Comparison of ENCODE assay signal across 8 cellular contexts in the genomic region with DNA sequence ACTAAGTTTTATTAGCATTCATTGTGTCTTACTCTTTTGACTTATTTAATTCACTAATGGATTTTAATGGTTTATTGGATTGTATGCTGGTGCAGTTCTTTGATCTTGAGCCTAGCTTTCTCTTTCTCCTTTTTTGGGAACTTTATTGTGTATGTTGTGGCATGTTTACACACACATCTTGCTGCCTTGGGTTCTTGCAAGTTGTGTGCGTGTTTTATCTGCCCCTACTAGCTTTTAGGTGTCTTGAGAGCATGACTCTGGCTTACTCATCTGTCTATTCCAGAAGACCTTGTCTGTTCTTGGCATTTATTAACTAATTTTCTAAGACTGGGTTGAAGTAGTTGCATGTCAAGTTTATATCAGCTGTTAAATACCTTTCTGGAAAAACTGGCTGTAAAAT. TPM values are rescaled to one million over a fixed set of nuclear protein-coding genes. Genes with fewer than 3 reads are reported as not detected.
A peak's percentile ranks its signal among the peaks of the same experiment; 100 is the strongest.
DNase-seq lines count a peak whose midpoint lies in the region; ATAC-seq, FAIRE-seq and TF ChIP-seq lines count a peak whose summit lies in the region.

No MANE protein-coding gene starts in this region.

- CTCF ChIA-PET in IMR-90 (lab: Yijun Ruan, JAX) = interaction anchor here (0.6 to 0.7 kb wide), 2 partner anchors 239 to 595 kb away, joined by 3 to 4 read pairs; no protein-coding TSS in a partner anchor

- in situ Hi-C loops in ACHN (cut with HindIII; ENCODE audit: low pct_ligation_motif_present, low pct_unique_long_range_greater_than_20kb, low sequenced_read_pairs) = no loop called here
- in situ Hi-C loops in IMR-90 (cut with MboI; ENCODE audit: low sequenced_read_pairs) = no loop called here

- peak overlapping the region; percentile 38; the same call in 1 of the 2 replicates for H3K27ac ChIP-seq in IMR-90 (ENCODE audit: insufficient read depth, low read length)

- WGBS in IMR-90 (ENCODE audit: extremely low coverage in 2 of 2, insufficient read length in 1 of 2), 2 experiments = no CpG with 5 or more reads among the region's 1 CpG

- peak overlapping the region; percentile 29; the same call in 1 of the 2 replicates for H3K56ac ChIP-seq in IMR-90 (ENCODE audit: extremely low read depth, insufficient read depth, low read length)

- intact Hi-C loops in IMR-90 (cut with micrococcal nuclease) = no loop called here

- H3K36me3 ChIP-seq in IMR-90 (ENCODE audit: control insufficient read depth, insufficient read depth, low read length) (peaks cover 9% of the 10 kb centered on the region), bronchial epithelial cell (ENCODE audit: control insufficient read depth, insufficient read depth, low read length) (peaks cover 7% of the 10 kb centered on the region), mucosa of stomach (ENCODE audit: control insufficient read depth, insufficient read depth, low read length) (no peaks in the 10 kb centered on the region)

- no peak overlapping the region for H2BK20ac ChIP-seq in IMR-90 (ENCODE audit: low read depth, low read length)

- FAIRE-seq in bronchial epithelial cell (lab: Jason Lieb, UNC) (no peak), GM19239 (lab: Jason Lieb, UNC) (no peak)

- BruUV-seq in IMR-90 (replicated peaks; lab: Mats Ljungman, UMichigan) = no TSS peak

- no peaks in the 10 kb centered on the region for H3K9me3 ChIP-seq in IMR-90 (ENCODE audit: control insufficient read depth, insufficient read depth, low read length)
- H3K9me3 ChIP-seq in mucosa of stomach (ENCODE audit: control insufficient read depth, low read length) = no peaks in the 10 kb centered on the region

- H4K8ac ChIP-seq in IMR-90 (ENCODE audit: low read depth in 2 of 2, low read length in 2 of 2) = no peak overlapping the region

- H3K27me3 ChIP-seq in IMR-90 (ENCODE audit: control insufficient read depth, insufficient read depth, low read length) (no peaks in the 10 kb centered on the region), bronchial epithelial cell (ENCODE audit: control insufficient read depth, insufficient read depth, low read length) (no peaks in the 10 kb centered on the region), mucosa of stomach (ENCODE audit: control insufficient read depth, insufficient read depth, low read length) (no peaks in the 10 kb centered on the region)

- H3K9me1 ChIP-seq in IMR-90 (ENCODE audit: insufficient read depth, low read length) = peaks cover 3% of the 10 kb centered on the region; the same call in 1 of the 2 replicates

- peak overlapping the region; percentile 70; the same call in 1 of the 2 replicates for H3K18ac ChIP-seq in IMR-90 (ENCODE audit: low read depth, low read length)

- peak overlapping the region; percentile 91 for H3K4me2 ChIP-seq in IMR-90 (ENCODE audit: low read depth, low read length)

- no peak overlapping the region for H2BK15ac ChIP-seq in IMR-90 (ENCODE audit: low read depth, low read length)

- H3K9ac ChIP-seq in IMR-90 (ENCODE audit: low read depth, low read length) (peak overlapping the region; percentile 99; the same call in 1 of the 2 replicates), mucosa of stomach (ENCODE audit: low read length) (peak overlapping the region; percentile 95)

- no peak for TF ChIP-seq CTCF in IMR-90 (conservative IDR thresholded peaks at IDR 0.05; ENCODE audit: low read depth, low read length)
- no peak for TF ChIP-seq CTCF in bronchial epithelial cell (IDR thresholded peaks at IDR 0.05; ENCODE audit: insufficient read depth, low read length, severe bottlenecking)

- no peak overlapping the region for H2AK5ac ChIP-seq in IMR-90 (ENCODE audit: low read depth, low read length)

- H4K91ac ChIP-seq in IMR-90 (ENCODE audit: insufficient read depth, low read depth, low read length) = no peak overlapping the region

- no peak overlapping the region for H2AK9ac ChIP-seq in IMR-90 (replicated peaks; ENCODE audit: low read depth, low read length, poor library complexity)

- H3K23ac ChIP-seq in IMR-90 (ENCODE audit: low read depth, low read length) = peak overlapping the region; percentile 32; the same call in 1 of the 2 replicates

- ATAC-seq in IMR-90 (ENCODE audit: low read depth) (no peak), HG03457 (IDR thresholded peaks at IDR 0.05; ENCODE audit: unreplicated experiment) (no peak)

- H2BK5ac ChIP-seq in IMR-90 (ENCODE audit: low read depth, low read length, poor library complexity, severe bottlenecking) = peak overlapping the region; percentile 95

- no peak overlapping the region for H3K4ac ChIP-seq in IMR-90 (ENCODE audit: low read depth, low read length)

- dilution Hi-C loops in IMR-90 (cut with HindIII; ENCODE audit: low sequenced_read_pairs, unreplicated experiment) = no loop called here

- TF ChIP-seq POLR2A in IMR-90 (IDR thresholded peaks at IDR 0.05; ENCODE audit: low read depth, low read length) = no peak; the same call in 1 of the 2 replicates

- H4K5ac ChIP-seq in IMR-90 (ENCODE audit: low read depth, low read length) = peak overlapping the region; percentile 47; the same call in 1 of the 2 replicates

- POLR2A ChIA-PET in IMR-90 (lab: Charles Lee; ENCODE audit: unreplicated experiment) = interaction anchor here (0.6 to 0.7 kb wide), 2 partner anchors 918 to 1037 kb away, joined by 3 to 9 read pairs; a partner anchor contains a TSS

- H3K4me1 ChIP-seq in IMR-90 (ENCODE audit: control insufficient read depth, insufficient read depth, low read length) = peaks cover 5% of the 10 kb centered on the region
- peaks cover 43% of the 10 kb centered on the region for H3K4me1 ChIP-seq in mucosa of stomach (ENCODE audit: control insufficient read depth, insufficient read depth, low read length)

- DNase-seq in ACHN (peak; percentile 9), IMR-90 (peak; percentile 75), bronchial epithelial cell (ENCODE audit: low read depth) (peak; percentile 95), NCI-H748 treated with DMSO at 0.1 percent for 48 hours (lab: John Stamatoyannopoulos, UW) (no peak), DMS 273 treated with DMSO at 0.1 percent for 48 hours (lab: John Stamatoyannopoulos, UW) (no peak), GM19239 (ENCODE audit: insufficient read length, low spot score) (no peak)

- H3K14ac ChIP-seq in IMR-90 (replicated peaks; ENCODE audit: low read depth, low read length) = 0 out of 2 replicates have a peak overlapping the region, but pooled peaks have one; percentile 29

- H3K4me3 ChIP-seq in IMR-90 (ENCODE audit: insufficient read depth, low read depth, low read length) (peak overlapping the region; percentile 99), bronchial epithelial cell (ENCODE audit: low read depth, low read length) (peak overlapping the region; percentile 82), mucosa of stomach (ENCODE audit: low read length) (peak overlapping the region; percentile 70)

- no peak overlapping the region for H2BK120ac ChIP-seq in IMR-90 (ENCODE audit: low read depth, low read length)

- no peak overlapping the region for H2AFZ ChIP-seq in IMR-90 (replicated peaks; ENCODE audit: low read length, poor library complexity)

- H4K20me1 ChIP-seq in IMR-90 (ENCODE audit: insufficient read depth, low read length) = peaks cover 57% of the 10 kb centered on the region

- H3K79me1 ChIP-seq in IMR-90 (ENCODE audit: low read depth in 1 of 2, low read length in 2 of 2) = peaks cover 2 to 7% of the 10 kb centered on the region in 2 experiments; a peak in 2 of 4 replicates

- TF ChIP-seq RAD21 in IMR-90 (IDR thresholded peaks at IDR 0.05; ENCODE audit: low read length) = no peak

TF ChIP-seq in IMR-90, 13 proteins besides CTCF, POLR2A, EP300 and RAD21:
- no peak for TF ChIP-seq NFE2L2 (IDR thresholded peaks at IDR 0.05; ENCODE audit: low read depth, low read length)
- TF ChIP-seq CEBPB (IDR thresholded peaks at IDR 0.05; ENCODE audit: low read depth, low read length) = no peak
- TF ChIP-seq MAZ (IDR thresholded peaks at IDR 0.05; ENCODE audit: borderline replicate concordance, low read depth, low read length) = no peak
- no peak for TF ChIP-seq CHD1 (IDR thresholded peaks at IDR 0.05; ENCODE audit: low read depth, low read length)
- TF ChIP-seq RFX5 (IDR thresholded peaks at IDR 0.05; ENCODE audit: low read depth, low read length) = no peak
- no peak for TF ChIP-seq BHLHE40 (IDR thresholded peaks at IDR 0.05; ENCODE audit: low read depth, low read length)
- peak; percentile 33; the same call in 1 of the 2 replicates for TF ChIP-seq FOS (IDR thresholded peaks at IDR 0.05; ENCODE audit: low read depth, low read length)
- peak; percentile 42; the same call in 1 of the 2 replicates for TF ChIP-seq MXI1 (IDR thresholded peaks at IDR 0.05; ENCODE audit: borderline replicate concordance, low read depth, low read length)
- TF ChIP-seq MAFK (IDR thresholded peaks at IDR 0.05; ENCODE audit: low read depth, low read length) = no peak
- TF ChIP-seq, protein P1, sequence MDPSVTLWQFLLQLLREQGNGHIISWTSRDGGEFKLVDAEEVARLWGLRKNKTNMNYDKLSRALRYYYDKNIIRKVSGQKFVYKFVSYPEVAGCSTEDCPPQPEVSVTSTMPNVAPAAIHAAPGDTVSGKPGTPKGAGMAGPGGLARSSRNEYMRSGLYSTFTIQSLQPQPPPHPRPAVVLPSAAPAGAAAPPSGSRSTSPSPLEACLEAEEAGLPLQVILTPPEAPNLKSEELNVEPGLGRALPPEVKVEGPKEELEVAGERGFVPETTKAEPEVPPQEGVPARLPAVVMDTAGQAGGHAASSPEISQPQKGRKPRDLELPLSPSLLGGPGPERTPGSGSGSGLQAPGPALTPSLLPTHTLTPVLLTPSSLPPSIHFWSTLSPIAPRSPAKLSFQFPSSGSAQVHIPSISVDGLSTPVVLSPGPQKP (IDR thresholded peaks at IDR 0.05; ENCODE audit: borderline replicate concordance, low read depth, low read length) = no peak
- TF ChIP-seq SMC3 (IDR thresholded peaks at IDR 0.05; ENCODE audit: low read depth, low read length) = no peak
- no peak for TF ChIP-seq RCOR1 (IDR thresholded peaks at IDR 0.05; ENCODE audit: insufficient replicate concordance, low read length)

RNA-seq across cellular contexts. Expression of a gene that starts 2.7 kb away (rescaled TPM):
- total RNA-seq in IMR-90 (2012; rRNA removed) (49.6 and 88.3 TPM in 2 replicates), bronchial epithelial cell (75.8 and 108 TPM in 2 replicates)
- 73.3 and 83.0 TPM in 2 replicates for polyA plus RNA-seq in IMR-90 (2012; rRNA removed)
- polyA plus RNA-seq in IMR-90 (2012; cell fraction: cytosol; rRNA removed) = 24.8 and 66.4 TPM in 2 replicates
- 80.3 and 193 TPM in 2 replicates for polyA plus RNA-seq in IMR-90 (2012; cell fraction: nucleus; rRNA removed; ENCODE audit: low replicate concordance)

RNA-seq across cellular contexts. Expression of a gene that starts 52.4 kb away (rescaled TPM):
- total RNA-seq in IMR-90 (2012; rRNA removed) = 6.8 and 7.8 TPM in 2 replicates
- 5.6 and 6.4 TPM in 2 replicates for polyA plus RNA-seq in IMR-90 (2012; rRNA removed)
- 2.9 and 6.5 TPM in 2 replicates for polyA plus RNA-seq in IMR-90 (2012; cell fraction: cytosol; rRNA removed)
- polyA plus RNA-seq in IMR-90 (2012; cell fraction: nucleus; rRNA removed; ENCODE audit: low replicate concordance) = 0.65 and 4.7 TPM in 2 replicates
- 5.5 and 19.5 TPM in 2 replicates for total RNA-seq in bronchial epithelial cell

Comparison
In these comparisons a context has a peak if more than half of its experiments do, and no peak if none do; other contexts are left out.
1. DNase-seq: peak in ACHN (single experiment), IMR-90 (single experiment) and bronchial epithelial cell (single experiment); none in NCI-H748 treated with DMSO at 0.1 percent for 48 hours (single experiment), DMS 273 treated with DMSO at 0.1 percent for 48 hours (single experiment) and GM19239 (single experiment).
2. Peak in every context shown above with its lines, with median percentiles within 50 percentile points of each other: H3K4me3 ChIP-seq.